In genomic region chr2:64699712-64700111, GRCh38 we compare ENCODE assay signal across 10 cellular contexts. TPM values are rescaled to one million over a fixed set of nuclear protein-coding genes. Genes with fewer than 3 reads are reported as not detected.
A peak's percentile ranks its signal among the peaks of the same experiment; 100 is the strongest.
DNase-seq lines count a peak whose midpoint lies in the region; ATAC-seq, FAIRE-seq and TF ChIP-seq lines count a peak whose summit lies in the region.
"Had no signal": no experiment of that assay in that cellular context is flagged by ENCODE, and none has a peak within 500 bp of the region (broad histone marks: within the 10 kb centered on the region; RNA-seq: fewer than 3 reads in every experiment).

No MANE protein-coding gene starts in this region.

- no peaks in the 10 kb centered on the region for H4K20me1 ChIP-seq in Loucy (ENCODE audit: insufficient read depth, low read length, poor library complexity, severe bottlenecking)

- no peak for TF ChIP-seq CTCF in CD8-positive, alpha-beta T cell (IDR thresholded peaks at IDR 0.05)
- TF ChIP-seq CTCF in Loucy (conservative IDR thresholded peaks at IDR 0.05; ENCODE audit: low read length) (peak; percentile 27), lower leg skin (IDR thresholded peaks at IDR 0.05) (no peak)

- no peaks in the 10 kb centered on the region for H3K9me2 ChIP-seq in Loucy (replicated peaks; ENCODE audit: low read depth, low read length)

- intact Hi-C loops in CD8-positive, alpha-beta T cell (cut with DNase I, micrococcal nuclease) = loop anchor here in 1 of 2 experiments (2.0 to 5.0 kb wide), 3 partner anchors 17 to 52 kb away; no protein-coding TSS in a partner anchor
- intact Hi-C loops in lower leg skin (cut with DNase I; ENCODE audit: low total_unique reads) = no loop called here

- POLR2A ChIA-PET in CD8-positive, alpha-beta T cell (lab: Charles Lee) = no interaction called here

- no peak for TF ChIP-seq POLR2A in lower leg skin (IDR thresholded peaks at IDR 0.05)

- H3K4me2 ChIP-seq in Loucy (ENCODE audit: low read depth, low read length, poor library complexity, severe bottlenecking) = no peak overlapping the region

- CTCF ChIA-PET in CD8-positive, alpha-beta T cell (lab: Charles Lee) = no interaction called here

- peaks cover 8% of the 10 kb centered on the region for H3K4me1 ChIP-seq in CD8-positive, alpha-beta T cell (ENCODE audit: insufficient read depth, low read length)
- peaks cover 52% of the 10 kb centered on the region for H3K4me1 ChIP-seq in Loucy (ENCODE audit: insufficient read depth, low read length, poor library complexity, severe bottlenecking)

- H3K27me3 ChIP-seq in CD8-positive, alpha-beta T cell (ENCODE audit: insufficient read depth, low read length) = no peaks in the 10 kb centered on the region
- no peaks in the 10 kb centered on the region for H3K27me3 ChIP-seq in Loucy (ENCODE audit: insufficient read depth, low read length, poor library complexity, severe bottlenecking)

- H3K36me3 Mint-ChIP-seq in CD8-positive, alpha-beta T cell = no peaks in the 10 kb centered on the region

- WGBS in lower leg skin, 2 donors = 84 to 98% methylated on average over 8 of the region's 8 CpGs

- peaks cover 16% of the 10 kb centered on the region; the same call in 1 of the 2 replicates for H3K79me2 ChIP-seq in Loucy (ENCODE audit: insufficient read depth, low read length)

- H3K36me3 ChIP-seq in CD8-positive, alpha-beta T cell (ENCODE audit: insufficient read depth, low read length) = no peaks in the 10 kb centered on the region
- no peaks in the 10 kb centered on the region for H3K36me3 ChIP-seq in Loucy (ENCODE audit: insufficient read depth, low read length)

- no peak for FAIRE-seq in urothelium cell line (lab: Jason Lieb, UNC)

- H3F3A ChIP-seq in Loucy (ENCODE audit: low read depth) = no peaks in the 10 kb centered on the region

- DNase-seq in CD8-positive, alpha-beta T cell = peak in 2 of 7 experiments; percentile 10 to 25
- DNase-seq in cerebellar cortex (ENCODE audit: low spot score) = peak; percentile 81
- DNase-seq in NCI-H2081 (lab: John Stamatoyannopoulos, UW) = no peak
- DNase-seq in urothelium cell line (ENCODE audit: low spot score) = no peak
- DNase-seq in lower leg skin (ENCODE audit: low spot score in 2 of 2) = no peak
- DNase-seq in H4 (ENCODE audit: low spot score) = no peak
- DNase-seq: DMS53, SHP77 had no signal

- H3K4me1 Mint-ChIP-seq in CD8-positive, alpha-beta T cell (ENCODE audit: low read depth) = peaks cover 38% of the 10 kb centered on the region

- no peak overlapping the region for H3K4me3 ChIP-seq in CD8-positive, alpha-beta T cell (ENCODE audit: low read depth, low read length)
- H3K4me3 ChIP-seq in Loucy (ENCODE audit: low read length, poor library complexity, severe bottlenecking) (no peak overlapping the region), lower leg skin (ENCODE audit: low read depth, poor library complexity, severe bottlenecking) (no peak overlapping the region)

- H3K27ac Mint-ChIP-seq in CD8-positive, alpha-beta T cell = peak overlapping the region; percentile 39

- H3K9ac ChIP-seq in Loucy (ENCODE audit: low read depth, low read length, poor library complexity, severe bottlenecking) = no peak overlapping the region

- H2AFZ ChIP-seq in Loucy (ENCODE audit: low read length) = no peak overlapping the region

- H3K9me3 Mint-ChIP-seq in CD8-positive, alpha-beta T cell = no peaks in the 10 kb centered on the region

- H3K27me3 Mint-ChIP-seq in CD8-positive, alpha-beta T cell (ENCODE audit: low read depth) = no peaks in the 10 kb centered on the region

- H3K4me3 Mint-ChIP-seq in CD8-positive, alpha-beta T cell = peak overlapping the region; percentile 29

- H3K27ac ChIP-seq in CD8-positive, alpha-beta T cell (ENCODE audit: low read depth, low read length) = no peak overlapping the region

- no peaks in the 10 kb centered on the region for H3K9me3 ChIP-seq in CD8-positive, alpha-beta T cell (ENCODE audit: low read length)
- no peaks in the 10 kb centered on the region for H3K9me3 ChIP-seq in Loucy (ENCODE audit: insufficient read depth, low read depth, low read length)

- peak; percentile 41 for ATAC-seq in CD8-positive, alpha-beta T cell
- peak; percentile 23 for ATAC-seq in GM19043 (IDR thresholded peaks at IDR 0.05; ENCODE audit: low read depth, unreplicated experiment)

RNA-seq across cellular contexts. Expression of gene SERTAD2, which starts 46.0 kb away (rescaled TPM):
- 10 to 100 TPM; 47.5 to 48.8 TPM for total RNA-seq in CD8-positive, alpha-beta T cell
- 10 to 100 TPM; 27.7 to 31.8 (median 30.7) TPM for total RNA-seq in lower leg skin
- 4.9 and 6.9 TPM in 2 replicates for total RNA-seq in H4 (2014; rRNA removed; shearing (Covaris generic))
